In genomic region chr20:47886454-47887041, GRCh38 we compare ENCODE assay signal across 26 cellular contexts.
"Had no signal": no experiment of that assay in that cellular context is flagged by ENCODE, and none has a peak within 500 bp of the region (broad histone marks: within the 10 kb centered on the region; RNA-seq: fewer than 3 reads in every experiment).

No MANE protein-coding gene starts in this region.

- H3K36me3 ChIP-seq: cardiac muscle cell, heart left ventricle, neutrophil, pancreas, upper lobe of right lung, WERI-Rb-1 had no signal

- H3K27me3 Mint-ChIP-seq: activated CD4-positive, alpha-beta T cell treated with anti-CD3 and anti-CD28 coated beads, Interleukin-2, amount 10 ng/mL, durations not matched to agents 7 days and 5 days; activated CD8-positive, alpha-beta memory T cell treated with anti-CD3 and anti-CD28 coated beads, Interleukin-2, amount 10 ng/mL, durations not matched to agents 7 days and 5 days; activated CD8-positive, alpha-beta T cell treated with anti-CD3 and anti-CD28 coated beads for 36 hours; activated naive CD4-positive, alpha-beta T cell treated with anti-CD3 and anti-CD28 coated beads, Interleukin-2, amount 50 U/mL, for 24 hours had no signal

- H3K4me3 Mint-ChIP-seq: activated CD4-positive, alpha-beta T cell treated with anti-CD3 and anti-CD28 coated beads, Interleukin-2, amount 10 ng/mL, durations not matched to agents 7 days and 5 days; activated CD8-positive, alpha-beta memory T cell treated with anti-CD3 and anti-CD28 coated beads, Interleukin-2, amount 10 ng/mL, durations not matched to agents 7 days and 5 days; activated CD8-positive, alpha-beta T cell treated with anti-CD3 and anti-CD28 coated beads for 36 hours; activated naive CD4-positive, alpha-beta T cell treated with anti-CD3 and anti-CD28 coated beads, Interleukin-2, amount 50 U/mL, for 24 hours; T-helper 2 cell treated with Interferon-gamma antibody and Interleukin-4, amounts not matched to agents 5 μg/mL and 100 μg/mL, for 36 hours had no signal

- FAIRE-seq: pancreas had no signal

- ATAC-seq: activated CD8-positive, alpha-beta memory T cell treated with anti-CD3 and anti-CD28 coated beads, Interleukin-2, amount 10 ng/mL, durations not matched to agents 7 days and 5 days; activated CD8-positive, alpha-beta T cell treated with anti-CD3 and anti-CD28 coated beads for 36 hours; body of pancreas; heart left ventricle; left cardiac atrium; mucosa of descending colon; pancreas; right cardiac atrium; stimulated activated naive CD8-positive, alpha-beta T cell treated with anti-CD3 and anti-CD28 coated beads, Interleukin-15, Interleukin-2, amounts not matched to agents 100 U/mL and 50 U/mL, for 24 hours; upper lobe of right lung had no signal

- H3K27ac Mint-ChIP-seq: activated CD4-positive, alpha-beta T cell treated with anti-CD3 and anti-CD28 coated beads, Interleukin-2, amount 10 ng/mL, durations not matched to agents 7 days and 5 days; activated CD8-positive, alpha-beta memory T cell treated with anti-CD3 and anti-CD28 coated beads, Interleukin-2, amount 10 ng/mL, durations not matched to agents 7 days and 5 days; activated CD8-positive, alpha-beta T cell treated with anti-CD3 and anti-CD28 coated beads for 36 hours; activated naive CD4-positive, alpha-beta T cell treated with anti-CD3 and anti-CD28 coated beads, Interleukin-2, amount 50 U/mL, for 24 hours; T-helper 2 cell treated with Interferon-gamma antibody and Interleukin-4, amounts not matched to agents 5 μg/mL and 100 μg/mL, for 36 hours had no signal

- H3K27me3 ChIP-seq: body of pancreas, cardiac muscle cell, neutrophil, pancreas had no signal

- H3K4me1 ChIP-seq: body of pancreas, heart left ventricle, pancreas, upper lobe of right lung had no signal

- H3K4me3 ChIP-seq: body of pancreas, cardiac muscle cell, heart left ventricle, mucosa of descending colon, pancreas, upper lobe of right lung had no signal

- H3K9me3 Mint-ChIP-seq: activated CD4-positive, alpha-beta T cell treated with anti-CD3 and anti-CD28 coated beads, Interleukin-2, amount 10 ng/mL, durations not matched to agents 7 days and 5 days; activated CD8-positive, alpha-beta T cell treated with anti-CD3 and anti-CD28 coated beads for 36 hours; activated naive CD4-positive, alpha-beta T cell treated with anti-CD3 and anti-CD28 coated beads, Interleukin-2, amount 50 U/mL, for 24 hours; T-helper 2 cell treated with Interferon-gamma antibody and Interleukin-4, amounts not matched to agents 5 μg/mL and 100 μg/mL, for 36 hours had no signal

- DNase-seq: activated CD4-positive, alpha-beta T cell treated with anti-CD3 and anti-CD28 coated beads, Interleukin-2, amount 10 ng/mL, durations not matched to agents 7 days and 5 days; activated CD4-positive, CD25-positive, alpha-beta regulatory T cell treated with anti-CD3 and anti-CD28 coated beads, Interleukin-2, amount 50 U/mL, for 72 hours; activated CD8-positive, alpha-beta memory T cell treated with anti-CD3 and anti-CD28 coated beads, Interleukin-2, amount 10 ng/mL, durations not matched to agents 7 days and 5 days; activated CD8-positive, alpha-beta T cell treated with anti-CD3 and anti-CD28 coated beads for 36 hours; activated gamma-delta T cell treated with Interleukin-2 at 50 U/mL for 16 hours; activated T-cell treated with anti-CD3 and anti-CD28 coated beads for 4 hours; anterior cingulate cortex; body of pancreas; cortex of kidney; heart left ventricle; islet precursor cell; left cardiac atrium; mesenchymal stem cell; mucosa of descending colon; pancreas; right cardiac atrium; stimulated activated CD4-positive, alpha-beta T cell treated with anti-CD3 and anti-CD28 coated beads, Interleukin-12 subunit alpha, Interleukin-12 subunit beta, amount 100 ng/mL, for 4 hours; stimulated activated CD4-positive, alpha-beta T cell treated with anti-CD3 and anti-CD28 coated beads, Interleukin-4, amount 100 ng/mL, for 4 hours; stimulated activated naive CD8-positive, alpha-beta T cell treated with anti-CD3 and anti-CD28 coated beads, Interleukin-15, Interleukin-2, amounts not matched to agents 100 U/mL and 50 U/mL, for 24 hours; upper lobe of right lung; WERI-Rb-1 had no signal

- H3K36me3 Mint-ChIP-seq: activated CD8-positive, alpha-beta memory T cell treated with anti-CD3 and anti-CD28 coated beads, Interleukin-2, amount 10 ng/mL, durations not matched to agents 7 days and 5 days; activated naive CD4-positive, alpha-beta T cell treated with anti-CD3 and anti-CD28 coated beads, Interleukin-2, amount 50 U/mL, for 24 hours had no signal

- H3K27ac ChIP-seq: body of pancreas, cardiac muscle cell, epithelial cell of prostate, heart left ventricle, neutrophil, pancreas, upper lobe of right lung, WERI-Rb-1 had no signal

- H3K4me1 Mint-ChIP-seq: activated CD4-positive, alpha-beta T cell treated with anti-CD3 and anti-CD28 coated beads, Interleukin-2, amount 10 ng/mL, durations not matched to agents 7 days and 5 days; activated CD8-positive, alpha-beta memory T cell treated with anti-CD3 and anti-CD28 coated beads, Interleukin-2, amount 10 ng/mL, durations not matched to agents 7 days and 5 days; activated naive CD4-positive, alpha-beta T cell treated with anti-CD3 and anti-CD28 coated beads, Interleukin-2, amount 50 U/mL, for 24 hours had no signal

- H3K9me3 ChIP-seq: body of pancreas, heart left ventricle, mucosa of descending colon, neutrophil, pancreas, upper lobe of right lung had no signal
